ENCODE assay signal across 8 cellular contexts in genomic region chr2:38875576-38876367, GRCh38. TPM values are rescaled to one million over a fixed set of nuclear protein-coding genes. Genes with fewer than 3 reads are reported as not detected.
DNase-seq lines count a peak whose midpoint lies in the region; FAIRE-seq and TF ChIP-seq lines count a peak whose summit lies in the region.

A gene with protein sequence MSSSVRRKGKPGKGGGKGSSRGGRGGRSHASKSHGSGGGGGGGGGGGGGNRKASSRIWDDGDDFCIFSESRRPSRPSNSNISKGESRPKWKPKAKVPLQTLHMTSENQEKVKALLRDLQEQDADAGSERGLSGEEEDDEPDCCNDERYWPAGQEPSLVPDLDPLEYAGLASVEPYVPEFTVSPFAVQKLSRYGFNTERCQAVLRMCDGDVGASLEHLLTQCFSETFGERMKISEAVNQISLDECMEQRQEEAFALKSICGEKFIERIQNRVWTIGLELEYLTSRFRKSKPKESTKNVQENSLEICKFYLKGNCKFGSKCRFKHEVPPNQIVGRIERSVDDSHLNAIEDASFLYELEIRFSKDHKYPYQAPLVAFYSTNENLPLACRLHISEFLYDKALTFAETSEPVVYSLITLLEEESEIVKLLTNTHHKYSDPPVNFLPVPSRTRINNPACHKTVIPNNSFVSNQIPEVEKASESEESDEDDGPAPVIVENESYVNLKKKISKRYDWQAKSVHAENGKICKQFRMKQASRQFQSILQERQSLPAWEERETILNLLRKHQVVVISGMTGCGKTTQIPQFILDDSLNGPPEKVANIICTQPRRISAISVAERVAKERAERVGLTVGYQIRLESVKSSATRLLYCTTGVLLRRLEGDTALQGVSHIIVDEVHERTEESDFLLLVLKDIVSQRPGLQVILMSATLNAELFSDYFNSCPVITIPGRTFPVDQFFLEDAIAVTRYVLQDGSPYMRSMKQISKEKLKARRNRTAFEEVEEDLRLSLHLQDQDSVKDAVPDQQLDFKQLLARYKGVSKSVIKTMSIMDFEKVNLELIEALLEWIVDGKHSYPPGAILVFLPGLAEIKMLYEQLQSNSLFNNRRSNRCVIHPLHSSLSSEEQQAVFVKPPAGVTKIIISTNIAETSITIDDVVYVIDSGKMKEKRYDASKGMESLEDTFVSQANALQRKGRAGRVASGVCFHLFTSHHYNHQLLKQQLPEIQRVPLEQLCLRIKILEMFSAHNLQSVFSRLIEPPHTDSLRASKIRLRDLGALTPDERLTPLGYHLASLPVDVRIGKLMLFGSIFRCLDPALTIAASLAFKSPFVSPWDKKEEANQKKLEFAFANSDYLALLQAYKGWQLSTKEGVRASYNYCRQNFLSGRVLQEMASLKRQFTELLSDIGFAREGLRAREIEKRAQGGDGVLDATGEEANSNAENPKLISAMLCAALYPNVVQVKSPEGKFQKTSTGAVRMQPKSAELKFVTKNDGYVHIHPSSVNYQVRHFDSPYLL (N-terminal part only) (minus strand): TSS chr2:38875934. CDS start chr2:38868405, 7,529 bp downstream.
MORN2 (plus strand) TSS chr2:38875976.

- H3K4ac ChIP-seq in neuronal stem cell (ENCODE audit: low read length), result no peak within 1 kb of the TSS

- H4K91ac ChIP-seq in neuronal stem cell (ENCODE audit: low read depth, low read length, poor library complexity), result no peak within 1 kb of the TSS

- H2AFZ ChIP-seq in neuronal stem cell (ENCODE audit: low read length), result peak within 1 kb of the TSS; percentile 98

- H2AK5ac ChIP-seq in neuronal stem cell (ENCODE audit: low read depth, low read length), result peak within 1 kb of the TSS; percentile 19

- peak; percentile 65 for TF ChIP-seq POLR2A in Raji (IDR thresholded peaks at IDR 0.05; ENCODE audit: insufficient read depth, low read depth, low read length)

- peaks cover 0 to 4% of the 10 kb centered on the region in 2 donors for H3K4me1 ChIP-seq in neuronal stem cell (ENCODE audit: control insufficient read depth in 2 of 2, insufficient read depth in 1 of 2, low read depth in 1 of 2, low read length in 2 of 2)

- H3K4me3 ChIP-seq in H7 (ENCODE audit: insufficient read depth, low read depth, low read length) (peak within 1 kb of the TSS; percentile 74), neuronal stem cell (ENCODE audit: low read length in 2 of 2) (peak within 1 kb of the TSS; percentile 96 to 98)

- FAIRE-seq in G401.6 (lab: Jason Lieb, UNC) (peak; percentile 76), frontal cortex (lab: Jason Lieb, UNC) (no peak)

- peak within 1 kb of the TSS; percentile 87 for H4K8ac ChIP-seq in neuronal stem cell (ENCODE audit: low read depth, low read length)

- H3K79me1 ChIP-seq in neuronal stem cell (ENCODE audit: low read depth, low read length), result peaks cover 5% of the 10 kb centered on the region

- H3K36me3 ChIP-seq in H7 (replicated peaks; ENCODE audit: control insufficient read depth, insufficient read depth, low read length), result no peaks in the 10 kb centered on the region
- peaks cover 0 to 2% of the 10 kb centered on the region in 2 donors for H3K36me3 ChIP-seq in neuronal stem cell (replicated peaks in 1 of 2; ENCODE audit: control insufficient read depth in 2 of 2, insufficient read depth in 2 of 2, low read length in 2 of 2)

- peak within 1 kb of the TSS; percentile 82 for H2BK15ac ChIP-seq in neuronal stem cell (ENCODE audit: low read length)

- no CpG with 5 or more reads among the region's 52 CpGs for WGBS in neuronal stem cell (ENCODE audit: extremely low coverage in 2 of 2, insufficient read length in 2 of 2, insufficient replicate concordance in 1 of 2), 2 donors

- peak within 1 kb of the TSS; percentile 65 for H2BK12ac ChIP-seq in neuronal stem cell (ENCODE audit: low read length)

- H3K4me2 ChIP-seq in neuronal stem cell (ENCODE audit: insufficient read depth, low read length, poor library complexity, severe bottlenecking), result peak within 1 kb of the TSS; percentile 95

- H3K27me3 ChIP-seq in H7 (ENCODE audit: control insufficient read depth, insufficient read depth, low read length) (no peaks in the 10 kb centered on the region; the same call in 1 of the 2 replicates), neuronal stem cell (ENCODE audit: control insufficient read depth in 3 of 3, insufficient read depth in 3 of 3, low read depth in 1 of 3, low read length in 3 of 3) (no peaks in the 10 kb centered on the region)

- peak within 1 kb of the TSS; percentile 99 for H3K9ac ChIP-seq in neuronal stem cell (ENCODE audit: low read depth, low read length, poor library complexity)

- H2BK120ac ChIP-seq in neuronal stem cell (ENCODE audit: low read depth, low read length), result no peak within 1 kb of the TSS

- peaks cover 0 to 8% of the 10 kb centered on the region in 2 donors for H3K9me3 ChIP-seq in neuronal stem cell (replicated peaks in 1 of 2; ENCODE audit: control insufficient read depth in 2 of 2, insufficient read depth in 1 of 2, low read depth in 1 of 2, low read length in 2 of 2)

- peak within 1 kb of the TSS; percentile 94 for H3K23ac ChIP-seq in neuronal stem cell (ENCODE audit: low read depth, low read length, poor library complexity)

- peak within 1 kb of the TSS; percentile 78 for H3K14ac ChIP-seq in neuronal stem cell (ENCODE audit: low read length)

- peak within 1 kb of the TSS; percentile 55 for H2BK5ac ChIP-seq in neuronal stem cell (ENCODE audit: low read length)

- no peak within 1 kb of the TSS for H3K27ac ChIP-seq in neuronal stem cell (replicated peaks; ENCODE audit: low read length)

- peak within 1 kb of the TSS; percentile 96 for H3K18ac ChIP-seq in neuronal stem cell (ENCODE audit: low read length)

- DNase-seq in H7, result peak; percentile 91
- peak; percentile 85 for DNase-seq in LoVo (ENCODE audit: low spot score)
- peak; percentile 60 for DNase-seq in activated gamma-delta T cell (lab: John Stamatoyannopoulos, UW)
- peak; percentile 46 to 83 for DNase-seq in frontal cortex (ENCODE audit: low spot score in 2 of 2)
- DNase-seq in neuronal stem cell (ENCODE audit: low spot score), result peak; percentile 68
- DNase-seq in stromal cell of bone marrow (ENCODE audit: low read depth), result peak; percentile 71

RNA-seq across cellular contexts. Expression of the first gene that starts in this region (rescaled TPM):
- total RNA-seq in H7 (2014; rRNA removed; shearing (Covaris generic)), result 16.2 and 16.3 TPM in 2 replicates
- 54.6 TPM for total RNA-seq in frontal cortex
- polyA plus RNA-seq in neuronal stem cell (2013, experiment 1 of 2), result 14.4 TPM
- polyA plus RNA-seq in neuronal stem cell (2013, experiment 2 of 2), result 14.9 TPM

RNA-seq across cellular contexts. Expression of gene MORN2, which starts in this region (rescaled TPM):
- total RNA-seq in H7 (2014; rRNA removed; shearing (Covaris generic)), result 6.7 and 7.3 TPM in 2 replicates
- 17.9 TPM for total RNA-seq in frontal cortex
- polyA plus RNA-seq in neuronal stem cell (2013, experiment 1 of 2), result 27.4 TPM
- polyA plus RNA-seq in neuronal stem cell (2013, experiment 2 of 2), result 26.2 TPM
